In genomic region chr2:128028668-128029054, GRCh38 we compare ENCODE assay signal across 8 cellular contexts. TPM values are rescaled to one million over a fixed set of nuclear protein-coding genes. Genes with fewer than 3 reads are reported as not detected.
A peak's percentile ranks its signal among the peaks of the same experiment; 100 is the strongest.
DNase-seq lines count a peak whose midpoint lies in the region; ATAC-seq and TF ChIP-seq lines count a peak whose summit lies in the region.

No MANE protein-coding gene starts in this region.

- H3K27ac ChIP-seq in lower lobe of right lung (peak overlapping the region; percentile 94), transverse colon (peak overlapping the region; percentile 95 to 99 (median 98))

- H3K27me3 Mint-ChIP-seq in activated naive CD4-positive, alpha-beta T cell treated with anti-CD3 and anti-CD28 coated beads, Interleukin-2, amount 50 U/mL, for 24 hours, result no peaks in the 10 kb centered on the region

- peak overlapping the region; percentile 87 for H3K4me3 Mint-ChIP-seq in activated naive CD4-positive, alpha-beta T cell treated with anti-CD3 and anti-CD28 coated beads, Interleukin-2, amount 50 U/mL, for 24 hours

- intact Hi-C loops in lower lobe of right lung (cut with DNase I) (no loop called here), transverse colon (cut with DNase I; ENCODE audit: low total_unique reads) (loop anchor here (5.0 kb wide), 1 partner anchor 64 kb away; the partner anchor contains the start of gene UGGT1)

- in situ Hi-C loops in astrocyte of the spinal cord (cut with HindIII; ENCODE audit: low sequenced_read_pairs), result no loop called here
- in situ Hi-C loops in transverse colon (cut with MboI; ENCODE audit: low pct_ligation_motif_present in 1 of 4, low pct_unique_long_range_greater_than_20kb in 1 of 4, low sequenced_read_pairs in 3 of 4), result no loop called here

- H3K36me3 ChIP-seq in lower lobe of right lung (no peaks in the 10 kb centered on the region), transverse colon (no peaks in the 10 kb centered on the region)

- peaks cover 15% of the 10 kb centered on the region for H3K4me1 ChIP-seq in lower lobe of right lung
- H3K4me1 ChIP-seq in transverse colon, result peaks cover 5 to 19% (median 16%) of the 10 kb centered on the region in 4 donors

- no peak for TF ChIP-seq POLR2A in transverse colon (IDR thresholded peaks at IDR 0.05)

- TF ChIP-seq CTCF in astrocyte of the spinal cord (IDR thresholded peaks at IDR 0.05; ENCODE audit: low read depth, low read length) (no peak), lower lobe of right lung (IDR thresholded peaks at IDR 0.05) (no peak), transverse colon (IDR thresholded peaks at IDR 0.05) (no peak)

- 10% methylated on average over 1 of the region's 1 CpG; no CpG with 5 or more reads in 1 of the 2 donors for WGBS in transverse colon (ENCODE audit: low coverage in 1 of 2), 2 donors

- no peaks in the 10 kb centered on the region for H3K9me3 Mint-ChIP-seq in activated naive CD4-positive, alpha-beta T cell treated with anti-CD3 and anti-CD28 coated beads, Interleukin-2, amount 50 U/mL, for 24 hours
- H3K9me3 Mint-ChIP-seq in activated naive CD4-positive, alpha-beta T cell treated with anti-CD3 and anti-CD28 coated beads, Interleukin-2, amount 50 U/mL, for 72 hours, result no peaks in the 10 kb centered on the region

- no peak for TF ChIP-seq EP300 in transverse colon (IDR thresholded peaks at IDR 0.05; ENCODE audit: low read depth)

- H3K27ac Mint-ChIP-seq in activated naive CD4-positive, alpha-beta T cell treated with anti-CD3 and anti-CD28 coated beads, Interleukin-2, amount 50 U/mL, for 24 hours, result peak overlapping the region; percentile 18
- H3K27ac Mint-ChIP-seq in activated naive CD4-positive, alpha-beta T cell treated with anti-CD3 and anti-CD28 coated beads, Interleukin-2, amount 50 U/mL, for 72 hours, result peak overlapping the region in 1 of 2 donors; percentile 80

- peaks cover 1% of the 10 kb centered on the region for H3K36me3 Mint-ChIP-seq in activated naive CD4-positive, alpha-beta T cell treated with anti-CD3 and anti-CD28 coated beads, Interleukin-2, amount 50 U/mL, for 24 hours
- no peaks in the 10 kb centered on the region for H3K36me3 Mint-ChIP-seq in activated naive CD4-positive, alpha-beta T cell treated with anti-CD3 and anti-CD28 coated beads, Interleukin-2, amount 50 U/mL, for 72 hours

- ATAC-seq in activated naive CD4-positive, alpha-beta T cell treated with anti-CD3 and anti-CD28 coated beads, Interleukin-2, amount 50 U/mL, for 72 hours, result no peak
- ATAC-seq in lower lobe of right lung, result no peak
- no peak for ATAC-seq in HG03039 (IDR thresholded peaks at IDR 0.05; ENCODE audit: unreplicated experiment)

- H3K4me3 ChIP-seq in astrocyte of the spinal cord (ENCODE audit: low read depth, low read length) (peak overlapping the region; percentile 78), lower lobe of right lung (peak overlapping the region; percentile 97), transverse colon (peak overlapping the region; percentile 70 to 100 (median 90))

- no peak for DNase-seq in activated naive CD4-positive, alpha-beta T cell treated with anti-CD3 and anti-CD28 coated beads, Interleukin-2, amount 50 U/mL, for 72 hours (ENCODE audit: low spot score in 2 of 2)
- no peak for DNase-seq in astrocyte of the spinal cord (ENCODE audit: low read depth, low spot score)
- DNase-seq in lower lobe of right lung, result no peak
- DNase-seq in transverse colon, result no peak
- DNase-seq in activated effector memory CD4-positive, alpha-beta T cell treated with Interleukin-2 at 50 U/mL for 16 hours, result no peak
- DNase-seq in activated CD8-positive, alpha-beta memory T cell treated with anti-CD3 and anti-CD28 coated beads, Interleukin-2, amount 50 U/mL, for 48 hours, result no peak

- H3K27me3 ChIP-seq in lower lobe of right lung (ENCODE audit: low read depth) (no peaks in the 10 kb centered on the region), transverse colon (no peaks in the 10 kb centered on the region)

- H3K4me1 Mint-ChIP-seq in activated naive CD4-positive, alpha-beta T cell treated with anti-CD3 and anti-CD28 coated beads, Interleukin-2, amount 50 U/mL, for 24 hours, result peaks cover 30% of the 10 kb centered on the region

- H3K9me3 ChIP-seq in lower lobe of right lung (no peaks in the 10 kb centered on the region), transverse colon (no peaks in the 10 kb centered on the region)

RNA-seq across cellular contexts. Expression of gene SAP130, which starts 0.8 kb away (rescaled TPM):
- total RNA-seq in activated naive CD4-positive, alpha-beta T cell treated with anti-CD3 and anti-CD28 coated beads, Interleukin-2, amount 50 U/mL, for 72 hours, result 10 to 100 TPM; 28.0 to 43.6 TPM
- total RNA-seq in lower lobe of right lung (20.1 TPM), transverse colon (10 to 100 TPM in 3 of 4 donors, 1 to 10 TPM in 1; 2.6 to 23.9 (median 13.0) TPM)
